Comparison of ENCODE assay signal across 15 cellular contexts in the genomic region with DNA sequence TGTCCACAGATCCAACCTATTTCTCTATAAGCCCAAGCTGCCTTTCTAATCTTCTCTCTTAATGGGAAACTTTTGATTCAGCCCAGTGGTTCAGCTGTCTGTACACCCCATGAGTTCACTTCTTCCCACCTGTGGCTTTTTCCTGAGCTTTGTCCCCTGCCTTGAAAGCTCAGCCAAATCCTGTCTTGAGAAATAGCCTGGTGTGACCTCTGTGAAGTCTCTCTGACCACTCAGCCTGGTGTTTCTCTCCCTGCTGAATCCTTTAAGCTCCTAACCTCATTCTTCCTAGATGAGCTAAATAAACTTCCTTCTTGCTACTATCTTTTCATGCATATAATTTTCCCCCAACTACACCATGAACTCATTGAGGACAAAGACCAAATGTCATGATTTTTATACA.
"Had no signal": no experiment of that assay in that cellular context is flagged by ENCODE, and none has a peak within 500 bp of the region (broad histone marks: within the 10 kb centered on the region; RNA-seq: fewer than 3 reads in every experiment).

No MANE protein-coding gene starts in this region.

- H3K4me3 Mint-ChIP-seq: activated CD8-positive, alpha-beta T cell treated with anti-CD3 and anti-CD28 coated beads for 36 hours; immature natural killer cell; stimulated activated naive CD8-positive, alpha-beta T cell treated with anti-CD3 and anti-CD28 coated beads, Interleukin-15, amount 100 ng/mL, for 72 hours; type B pancreatic cell had no signal

- H3K9me3 ChIP-seq: ascending aorta, esophagus muscularis mucosa, right atrium auricular region had no signal

- H3K9me3 Mint-ChIP-seq: activated CD8-positive, alpha-beta T cell treated with anti-CD3 and anti-CD28 coated beads for 36 hours; immature natural killer cell; type B pancreatic cell had no signal

- H3K27me3 Mint-ChIP-seq: activated CD8-positive, alpha-beta T cell treated with anti-CD3 and anti-CD28 coated beads for 36 hours; stimulated activated naive CD8-positive, alpha-beta T cell treated with anti-CD3 and anti-CD28 coated beads, Interleukin-15, amount 100 ng/mL, for 72 hours; type B pancreatic cell had no signal

- H3K4me1 ChIP-seq: ascending aorta, esophagus muscularis mucosa, right atrium auricular region had no signal

- DNase-seq: activated CD4-positive, alpha-beta T cell treated with anti-CD3 and anti-CD28 coated beads for 48 hours; activated CD4-positive, CD25-positive, alpha-beta regulatory T cell; activated CD8-positive, alpha-beta T cell treated with anti-CD3 and anti-CD28 coated beads for 36 hours; activated gamma-delta T cell; activated T-cell treated with anti-CD3 and anti-CD28 coated beads, Interleukin-2, amount 50 U/mL, for 48 hours; effector CD4-positive, alpha-beta T cell; immature natural killer cell; occipital lobe; stimulated activated naive CD8-positive, alpha-beta T cell treated with anti-CD3 and anti-CD28 coated beads, Interleukin-15, amount 100 ng/mL, for 72 hours had no signal

- H3K4me1 Mint-ChIP-seq: immature natural killer cell; stimulated activated naive CD8-positive, alpha-beta T cell treated with anti-CD3 and anti-CD28 coated beads, Interleukin-15, amount 100 ng/mL, for 72 hours had no signal

- H3K27ac ChIP-seq: ascending aorta, esophagus muscularis mucosa, right atrium auricular region, SK-N-MC, skin epidermis had no signal

- ATAC-seq: activated CD8-positive, alpha-beta T cell treated with anti-CD3 and anti-CD28 coated beads for 36 hours; stimulated activated naive CD8-positive, alpha-beta T cell treated with anti-CD3 and anti-CD28 coated beads, Interleukin-15, amount 100 ng/mL, for 72 hours had no signal

- H3K27me3 ChIP-seq: ascending aorta, esophagus muscularis mucosa, right atrium auricular region had no signal

- H3K4me3 ChIP-seq: ascending aorta, esophagus muscularis mucosa, right atrium auricular region, SK-N-MC, skin epidermis had no signal

- H3K27ac Mint-ChIP-seq: activated CD8-positive, alpha-beta T cell treated with anti-CD3 and anti-CD28 coated beads for 36 hours; type B pancreatic cell had no signal

- H3K36me3 ChIP-seq: ascending aorta, right atrium auricular region had no signal
